In the genomic region with DNA sequence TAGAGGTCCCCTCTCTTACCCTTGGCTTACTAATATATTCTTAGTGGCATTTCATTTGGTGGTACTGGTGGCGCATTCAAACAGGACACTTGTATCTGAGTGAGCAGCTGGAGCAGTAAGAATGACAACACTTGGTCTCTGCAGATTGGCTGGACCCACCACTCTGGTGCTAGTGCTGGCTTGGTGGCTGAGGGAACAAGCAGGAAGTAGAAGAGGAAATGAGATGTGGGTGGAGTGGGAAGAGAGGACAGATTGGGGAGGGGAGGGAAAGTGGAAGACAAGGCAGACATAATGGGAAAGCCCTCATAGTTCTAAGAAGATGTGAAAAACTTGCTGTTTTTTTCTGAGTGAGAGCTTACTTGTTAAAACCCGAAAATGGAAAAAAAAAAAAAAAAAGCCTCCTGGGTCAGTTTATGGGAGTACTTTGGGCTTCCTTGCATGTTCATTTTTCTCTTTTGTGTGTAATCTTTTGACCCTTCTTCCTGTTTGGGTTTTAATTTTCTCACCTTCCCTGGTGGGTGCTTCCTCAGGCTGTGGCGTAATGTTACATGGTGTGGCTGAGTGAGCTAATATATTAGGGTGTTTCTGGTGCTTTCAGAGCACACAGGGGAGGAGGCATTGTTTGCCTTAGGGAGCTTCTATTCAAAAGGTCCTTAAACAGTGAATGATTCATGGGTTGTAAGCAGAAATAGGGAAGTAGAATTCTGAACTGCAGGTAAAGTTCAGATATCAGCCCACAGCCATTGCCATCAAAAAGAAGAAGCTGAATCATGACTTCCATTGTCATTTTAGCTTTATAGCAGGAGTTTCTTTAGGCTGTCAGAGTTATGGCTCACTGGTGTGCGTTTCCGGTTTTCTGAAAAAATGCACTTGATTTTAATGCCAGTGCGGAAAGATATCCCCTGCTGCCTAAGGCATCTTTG, we compare ENCODE assay signal across 9 cellular contexts. TPM values are rescaled to one million over a fixed set of nuclear protein-coding genes. Genes with fewer than 3 reads are reported as not detected.
A peak's percentile ranks its signal among the peaks of the same experiment; 100 is the strongest.
DNase-seq lines count a peak whose midpoint lies in the region; ATAC-seq and TF ChIP-seq lines count a peak whose summit lies in the region.
"Had no signal": no experiment of that assay in that cellular context is flagged by ENCODE, and none has a peak within 500 bp of the region (broad histone marks: within the 10 kb centered on the region; RNA-seq: fewer than 3 reads in every experiment).

No MANE protein-coding gene starts in this region.

- H3K4me3 ChIP-seq in Peyer's patch, result no peak overlapping the region
- H3K4me3 ChIP-seq in cardiac fibroblast (replicated peaks in 1 of 2; ENCODE audit: low read depth in 2 of 2, low read length in 2 of 2), result no peak overlapping the region
- no peak overlapping the region for H3K4me3 ChIP-seq in WERI-Rb-1 (ENCODE audit: low read depth, low read length)
- H3K4me3 ChIP-seq: dorsolateral prefrontal cortex had no signal

- no peaks in the 10 kb centered on the region for H3K4me1 ChIP-seq in Peyer's patch

- DNase-seq in CD1c-positive myeloid dendritic cell (ENCODE audit: extremely low spot score) (peak; percentile 86), Peyer's patch (peak in 1 of 3 donors; percentile 63), cardiac fibroblast (ENCODE audit: low read depth in 2 of 2) (peak; percentile 15 to 42), myocyte (ENCODE audit: low read depth) (peak; percentile 64), DMS79 treated with DMSO at 0.1 percent for 48 hours (lab: John Stamatoyannopoulos, UW) (no peak), WERI-Rb-1 (no peak)

- TF ChIP-seq CTCF in Peyer's patch (IDR thresholded peaks at IDR 0.05) (no peak), cardiac fibroblast (IDR thresholded peaks at IDR 0.05; ENCODE audit: low read depth, low read length) (no peak), WERI-Rb-1 (IDR thresholded peaks at IDR 0.05; ENCODE audit: low read depth, low read length) (no peak)

- no peak for TF ChIP-seq POLR2A in Peyer's patch (IDR thresholded peaks at IDR 0.05)

- H3K36me3 ChIP-seq in Peyer's patch (no peaks in the 10 kb centered on the region), WERI-Rb-1 (no peaks in the 10 kb centered on the region)

- ATAC-seq in GM19023 (IDR thresholded peaks at IDR 0.05; ENCODE audit: unreplicated experiment), result peak; percentile 88
- ATAC-seq in HG03060 (IDR thresholded peaks at IDR 0.05; ENCODE audit: low read depth, unreplicated experiment), result peak; percentile 90

- no peaks in the 10 kb centered on the region for H3K27me3 ChIP-seq in Peyer's patch
- no peaks in the 10 kb centered on the region for H3K27me3 ChIP-seq in WERI-Rb-1 (ENCODE audit: insufficient read depth, low read depth, severe bottlenecking)
- H3K27me3 ChIP-seq: dorsolateral prefrontal cortex had no signal

- H3K27ac ChIP-seq in Peyer's patch (peak overlapping the region in 3 of 4 donors; percentile 18 to 46 (median 46)), WERI-Rb-1 (no peak overlapping the region)

- H3K9me3 ChIP-seq in Peyer's patch (no peaks in the 10 kb centered on the region), WERI-Rb-1 (ENCODE audit: severe bottlenecking) (no peaks in the 10 kb centered on the region)

RNA-seq across cellular contexts. Expression of gene TLE4, which starts 52.3 kb away (rescaled TPM):
- 10 to 100 TPM; 26.1 to 85.0 (median 43.0) TPM for total RNA-seq in Peyer's patch
- total RNA-seq in myocyte, result 64.1 and 98.3 TPM in 2 replicates
- 39.9 TPM for polyA plus RNA-seq in myocyte (2012)

Comparison
In these comparisons a context has a peak if more than half of its experiments do, and no peak if none do; other contexts are left out.
1. DNase-seq: peak in CD1c-positive myeloid dendritic cell (single experiment), cardiac fibroblast (2 of 2) and myocyte (single experiment); none in DMS79 treated with DMSO at 0.1 percent for 48 hours (single experiment) and WERI-Rb-1 (single experiment).